ENCODE assay signal across 1 cellular context in the genomic region with DNA sequence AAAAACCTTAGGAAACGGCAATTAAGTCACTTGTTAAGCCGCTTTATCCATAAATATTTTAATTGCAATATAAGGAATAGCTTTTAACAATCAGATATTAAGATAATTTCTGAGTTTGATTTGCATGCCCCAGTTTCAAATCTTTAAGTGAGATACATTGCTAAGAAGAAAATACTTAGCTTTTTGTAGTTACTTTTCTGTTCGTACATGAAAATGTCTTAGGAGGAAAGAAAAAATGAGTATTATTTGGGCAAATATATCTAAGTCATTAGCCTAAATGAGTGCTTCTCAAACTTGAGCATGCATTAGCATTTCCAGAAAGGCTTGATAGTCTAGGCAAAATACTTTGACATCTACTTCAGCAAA.
TF ChIP-seq lines count a peak whose summit lies in the region.

No MANE protein-coding gene starts in this region.

TF ChIP-seq in A549, 52 proteins besides CTCF, POLR2A, EP300 and RAD21:
- TF ChIP-seq, protein P1, sequence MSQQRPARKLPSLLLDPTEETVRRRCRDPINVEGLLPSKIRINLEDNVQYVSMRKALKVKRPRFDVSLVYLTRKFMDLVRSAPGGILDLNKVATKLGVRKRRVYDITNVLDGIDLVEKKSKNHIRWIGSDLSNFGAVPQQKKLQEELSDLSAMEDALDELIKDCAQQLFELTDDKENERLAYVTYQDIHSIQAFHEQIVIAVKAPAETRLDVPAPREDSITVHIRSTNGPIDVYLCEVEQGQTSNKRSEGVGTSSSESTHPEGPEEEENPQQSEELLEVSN (IDR thresholded peaks at IDR 0.05; ENCODE audit: borderline replicate concordance, low read depth), result no peak
- TF ChIP-seq, protein P2, sequence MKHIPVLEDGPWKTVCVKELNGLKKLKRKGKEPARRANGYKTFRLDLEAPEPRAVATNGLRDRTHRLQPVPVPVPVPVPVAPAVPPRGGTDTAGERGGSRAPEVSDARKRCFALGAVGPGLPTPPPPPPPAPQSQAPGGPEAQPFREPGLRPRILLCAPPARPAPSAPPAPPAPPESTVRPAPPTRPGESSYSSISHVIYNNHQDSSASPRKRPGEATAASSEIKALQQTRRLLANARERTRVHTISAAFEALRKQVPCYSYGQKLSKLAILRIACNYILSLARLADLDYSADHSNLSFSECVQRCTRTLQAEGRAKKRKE (CRISPR knock-in tag; IDR thresholded peaks at IDR 0.05; ENCODE audit: low read depth), result no peak
- TF ChIP-seq EHMT2 (IDR thresholded peaks at IDR 0.05; ENCODE audit: low read depth), result no peak
- TF ChIP-seq, protein P3, sequence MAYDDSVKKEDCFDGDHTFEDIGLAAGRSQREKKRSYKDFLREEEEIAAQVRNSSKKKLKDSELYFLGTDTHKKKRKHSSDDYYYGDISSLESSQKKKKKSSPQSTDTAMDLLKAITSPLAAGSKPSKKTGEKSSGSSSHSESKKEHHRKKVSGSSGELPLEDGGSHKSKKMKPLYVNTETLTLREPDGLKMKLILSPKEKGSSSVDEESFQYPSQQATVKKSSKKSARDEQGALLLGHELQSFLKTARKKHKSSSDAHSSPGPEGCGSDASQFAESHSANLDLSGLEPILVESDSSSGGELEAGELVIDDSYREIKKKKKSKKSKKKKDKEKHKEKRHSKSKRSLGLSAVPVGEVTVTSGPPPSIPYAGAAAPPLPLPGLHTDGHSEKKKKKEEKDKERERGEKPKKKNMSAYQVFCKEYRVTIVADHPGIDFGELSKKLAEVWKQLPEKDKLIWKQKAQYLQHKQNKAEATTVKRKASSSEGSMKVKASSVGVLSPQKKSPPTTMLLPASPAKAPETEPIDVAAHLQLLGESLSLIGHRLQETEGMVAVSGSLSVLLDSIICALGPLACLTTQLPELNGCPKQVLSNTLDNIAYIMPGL (CRISPR knock-in tag; IDR thresholded peaks at IDR 0.05; ENCODE audit: borderline replicate concordance), result no peak
- TF ChIP-seq KDM5A (IDR thresholded peaks at IDR 0.05), result no peak
- TF ChIP-seq SREBF2 (IDR thresholded peaks at IDR 0.05), result no peak
- TF ChIP-seq ESRRA (IDR thresholded peaks at IDR 0.05; ENCODE audit: borderline replicate concordance, low read length), result no peak
- TF ChIP-seq HDAC2 (IDR thresholded peaks at IDR 0.05), result no peak
- TF ChIP-seq SMC3 (IDR thresholded peaks at IDR 0.05), result no peak
- TF ChIP-seq, protein P4, sequence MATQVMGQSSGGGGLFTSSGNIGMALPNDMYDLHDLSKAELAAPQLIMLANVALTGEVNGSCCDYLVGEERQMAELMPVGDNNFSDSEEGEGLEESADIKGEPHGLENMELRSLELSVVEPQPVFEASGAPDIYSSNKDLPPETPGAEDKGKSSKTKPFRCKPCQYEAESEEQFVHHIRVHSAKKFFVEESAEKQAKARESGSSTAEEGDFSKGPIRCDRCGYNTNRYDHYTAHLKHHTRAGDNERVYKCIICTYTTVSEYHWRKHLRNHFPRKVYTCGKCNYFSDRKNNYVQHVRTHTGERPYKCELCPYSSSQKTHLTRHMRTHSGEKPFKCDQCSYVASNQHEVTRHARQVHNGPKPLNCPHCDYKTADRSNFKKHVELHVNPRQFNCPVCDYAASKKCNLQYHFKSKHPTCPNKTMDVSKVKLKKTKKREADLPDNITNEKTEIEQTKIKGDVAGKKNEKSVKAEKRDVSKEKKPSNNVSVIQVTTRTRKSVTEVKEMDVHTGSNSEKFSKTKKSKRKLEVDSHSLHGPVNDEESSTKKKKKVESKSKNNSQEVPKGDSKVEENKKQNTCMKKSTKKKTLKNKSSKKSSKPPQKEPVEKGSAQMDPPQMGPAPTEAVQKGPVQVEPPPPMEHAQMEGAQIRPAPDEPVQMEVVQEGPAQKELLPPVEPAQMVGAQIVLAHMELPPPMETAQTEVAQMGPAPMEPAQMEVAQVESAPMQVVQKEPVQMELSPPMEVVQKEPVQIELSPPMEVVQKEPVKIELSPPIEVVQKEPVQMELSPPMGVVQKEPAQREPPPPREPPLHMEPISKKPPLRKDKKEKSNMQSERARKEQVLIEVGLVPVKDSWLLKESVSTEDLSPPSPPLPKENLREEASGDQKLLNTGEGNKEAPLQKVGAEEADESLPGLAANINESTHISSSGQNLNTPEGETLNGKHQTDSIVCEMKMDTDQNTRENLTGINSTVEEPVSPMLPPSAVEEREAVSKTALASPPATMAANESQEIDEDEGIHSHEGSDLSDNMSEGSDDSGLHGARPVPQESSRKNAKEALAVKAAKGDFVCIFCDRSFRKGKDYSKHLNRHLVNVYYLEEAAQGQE (IDR thresholded peaks at IDR 0.05), result no peak
- no peak for TF ChIP-seq CHD4 (IDR thresholded peaks at IDR 0.05; ENCODE audit: borderline replicate concordance)
- TF ChIP-seq ZC3H11A (IDR thresholded peaks at IDR 0.05), result no peak
- TF ChIP-seq, protein P5, sequence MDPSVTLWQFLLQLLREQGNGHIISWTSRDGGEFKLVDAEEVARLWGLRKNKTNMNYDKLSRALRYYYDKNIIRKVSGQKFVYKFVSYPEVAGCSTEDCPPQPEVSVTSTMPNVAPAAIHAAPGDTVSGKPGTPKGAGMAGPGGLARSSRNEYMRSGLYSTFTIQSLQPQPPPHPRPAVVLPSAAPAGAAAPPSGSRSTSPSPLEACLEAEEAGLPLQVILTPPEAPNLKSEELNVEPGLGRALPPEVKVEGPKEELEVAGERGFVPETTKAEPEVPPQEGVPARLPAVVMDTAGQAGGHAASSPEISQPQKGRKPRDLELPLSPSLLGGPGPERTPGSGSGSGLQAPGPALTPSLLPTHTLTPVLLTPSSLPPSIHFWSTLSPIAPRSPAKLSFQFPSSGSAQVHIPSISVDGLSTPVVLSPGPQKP (IDR thresholded peaks at IDR 0.05; ENCODE audit: low read depth, low read length), result no peak
- no peak for TF ChIP-seq TP53 (CRISPR knock-in tag; IDR thresholded peaks at IDR 0.05)
- no peak for TF ChIP-seq CEBPB (IDR thresholded peaks at IDR 0.05)
